Comparison of ENCODE assay signal across 1 cellular context in the genomic region with DNA sequence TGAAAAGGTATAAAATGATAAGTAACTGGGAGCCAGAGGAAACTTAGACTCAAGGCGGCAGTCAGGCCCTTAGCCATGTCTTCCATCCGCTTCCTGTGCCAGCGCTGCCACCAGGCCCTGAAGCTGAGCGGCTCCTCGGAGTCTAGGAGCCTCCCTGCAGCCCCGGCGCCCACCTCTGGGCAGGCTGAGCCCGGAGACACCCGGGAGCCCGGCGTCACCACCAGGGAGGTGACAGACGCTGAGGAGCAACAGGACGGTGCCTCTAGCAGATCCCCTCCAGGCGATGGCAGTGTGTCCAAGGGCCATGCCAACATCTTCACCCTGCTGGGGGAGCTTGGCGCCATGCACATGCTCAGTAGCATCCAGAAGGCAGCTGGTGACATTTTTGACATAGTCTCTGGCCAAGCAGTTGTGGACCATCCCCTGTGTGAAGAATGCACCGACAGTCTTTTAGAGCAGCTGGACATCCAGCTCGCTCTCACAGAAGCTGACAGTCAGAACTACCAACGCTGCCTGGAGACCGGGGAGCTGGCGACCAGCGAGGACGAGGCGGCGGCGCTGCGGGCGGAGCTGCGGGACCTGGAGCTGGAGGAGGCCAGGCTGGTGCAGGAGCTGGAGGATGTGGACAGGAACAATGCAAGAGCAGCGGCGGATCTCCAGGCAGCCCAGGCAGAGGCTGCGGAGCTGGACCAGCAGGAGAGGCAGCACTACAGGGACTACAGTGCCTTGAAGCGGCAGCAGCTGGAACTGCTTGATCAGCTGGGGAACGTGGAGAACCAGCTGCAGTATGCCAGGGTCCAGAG.
TF ChIP-seq lines count a peak whose summit lies in the region.

A gene with protein sequence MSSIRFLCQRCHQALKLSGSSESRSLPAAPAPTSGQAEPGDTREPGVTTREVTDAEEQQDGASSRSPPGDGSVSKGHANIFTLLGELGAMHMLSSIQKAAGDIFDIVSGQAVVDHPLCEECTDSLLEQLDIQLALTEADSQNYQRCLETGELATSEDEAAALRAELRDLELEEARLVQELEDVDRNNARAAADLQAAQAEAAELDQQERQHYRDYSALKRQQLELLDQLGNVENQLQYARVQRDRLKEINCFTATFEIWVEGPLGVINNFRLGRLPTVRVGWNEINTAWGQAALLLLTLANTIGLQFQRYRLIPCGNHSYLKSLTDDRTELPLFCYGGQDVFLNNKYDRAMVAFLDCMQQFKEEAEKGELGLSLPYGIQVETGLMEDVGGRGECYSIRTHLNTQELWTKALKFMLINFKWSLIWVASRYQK (plus strand): TSS at position 76 of the 803 bp plus-strand sequence. CDS start 0 bp downstream, at position 76.

TF ChIP-seq in K562, 482 proteins besides CTCF, POLR2A, EP300 and RAD21 (continued from another document):
- TF ChIP-seq ESRRA (IDR thresholded peaks at IDR 0.05; ENCODE audit: borderline replicate concordance, low read depth), result no peak
- TF ChIP-seq, protein P1, sequence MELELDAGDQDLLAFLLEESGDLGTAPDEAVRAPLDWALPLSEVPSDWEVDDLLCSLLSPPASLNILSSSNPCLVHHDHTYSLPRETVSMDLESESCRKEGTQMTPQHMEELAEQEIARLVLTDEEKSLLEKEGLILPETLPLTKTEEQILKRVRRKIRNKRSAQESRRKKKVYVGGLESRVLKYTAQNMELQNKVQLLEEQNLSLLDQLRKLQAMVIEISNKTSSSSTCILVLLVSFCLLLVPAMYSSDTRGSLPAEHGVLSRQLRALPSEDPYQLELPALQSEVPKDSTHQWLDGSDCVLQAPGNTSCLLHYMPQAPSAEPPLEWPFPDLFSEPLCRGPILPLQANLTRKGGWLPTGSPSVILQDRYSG (tag; conservative IDR thresholded peaks at IDR 0.05; ENCODE audit: low read depth), result no peak
- no peak for TF ChIP-seq ZNF324 (CRISPR knock-in tag; IDR thresholded peaks at IDR 0.05)
- TF ChIP-seq CBX5 (IDR thresholded peaks at IDR 0.05; ENCODE audit: borderline replicate concordance, low read depth), result no peak
- TF ChIP-seq EZH2 (IDR thresholded peaks at IDR 0.05; ENCODE audit: borderline replicate concordance, low read depth, low read length), result peak; percentile 25; the same call in 1 of the 2 replicates
- TF ChIP-seq NRF1 (conservative IDR thresholded peaks at IDR 0.05 in 1 of 2, IDR thresholded peaks at IDR 0.05 in 1 of 2), result peak; percentile 40 to 60
- TF ChIP-seq DACH1 (IDR thresholded peaks at IDR 0.05; ENCODE audit: partially characterized antibody), result peak; percentile 46
- TF ChIP-seq ERF (CRISPR knock-in tag; IDR thresholded peaks at IDR 0.05), result no peak
- peak; percentile 45 for TF ChIP-seq SMC3 (conservative IDR thresholded peaks at IDR 0.05; ENCODE audit: insufficient read depth, low read depth, low read length)
- TF ChIP-seq, protein P2, sequence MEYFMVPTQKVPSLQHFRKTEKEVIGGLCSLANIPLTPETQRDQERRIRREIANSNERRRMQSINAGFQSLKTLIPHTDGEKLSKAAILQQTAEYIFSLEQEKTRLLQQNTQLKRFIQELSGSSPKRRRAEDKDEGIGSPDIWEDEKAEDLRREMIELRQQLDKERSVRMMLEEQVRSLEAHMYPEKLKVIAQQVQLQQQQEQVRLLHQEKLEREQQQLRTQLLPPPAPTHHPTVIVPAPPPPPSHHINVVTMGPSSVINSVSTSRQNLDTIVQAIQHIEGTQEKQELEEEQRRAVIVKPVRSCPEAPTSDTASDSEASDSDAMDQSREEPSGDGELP (CRISPR knock-in tag; IDR thresholded peaks at IDR 0.05; ENCODE audit: borderline replicate concordance), result peak; percentile 89
- 0 out of 2 replicates have a peak, but pooled peaks have one; percentile 17 for TF ChIP-seq ZNF12 (CRISPR knock-in tag; IDR thresholded peaks at IDR 0.05)
- TF ChIP-seq STAG1 (CRISPR knock-in tag; IDR thresholded peaks at IDR 0.05; ENCODE audit: borderline replicate concordance), result peak; percentile 33; the same call in 1 of the 2 replicates
- 0 out of 2 replicates have a peak, but pooled peaks have one; percentile 27 for TF ChIP-seq CC2D1A (IDR thresholded peaks at IDR 0.05)
- no peak for TF ChIP-seq ZNF764 (CRISPR knock-in tag; IDR thresholded peaks at IDR 0.05; ENCODE audit: low read depth)
